Comparison of ENCODE assay signal across 29 cellular contexts in the genomic region with DNA sequence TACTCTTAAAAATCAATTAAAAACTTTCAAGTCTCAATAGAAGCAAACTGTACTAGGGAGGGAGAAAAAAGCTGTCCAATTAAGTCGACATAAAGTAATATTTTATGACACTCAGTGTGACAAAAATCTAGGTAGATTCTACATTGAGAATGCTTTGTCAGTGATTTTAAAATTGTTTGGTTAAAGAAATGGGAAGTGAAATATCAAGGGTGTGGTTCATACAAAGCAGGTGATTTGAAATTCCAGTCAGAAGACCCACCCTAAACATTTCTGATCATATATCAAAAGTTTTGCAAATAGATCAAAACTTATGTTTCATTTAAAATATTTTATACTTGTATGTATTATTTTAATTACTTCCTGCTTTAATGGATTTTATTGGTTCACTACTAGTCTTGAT.
"Had no signal": no experiment of that assay in that cellular context is flagged by ENCODE, and none has a peak within 500 bp of the region (broad histone marks: within the 10 kb centered on the region; RNA-seq: fewer than 3 reads in every experiment).

No MANE protein-coding gene starts in this region.

- DNase-seq: hypothalamus; immature natural killer cell; kidney; left ventricle myocardium inferior; midbrain; mucosa of descending colon; naive thymus-derived CD4-positive, alpha-beta T cell; pancreas; posterior cingulate gyrus; retina; right cardiac atrium; stimulated activated CD4-positive, alpha-beta T cell treated with anti-CD3 and anti-CD28 coated beads, Interleukin-12 subunit alpha, Interleukin-12 subunit beta, amount 100 ng/mL, for 4 hours; stimulated activated CD4-positive, alpha-beta T cell treated with anti-CD3 and anti-CD28 coated beads, Interleukin-15, amount 100 ng/mL, for 24 hours; stimulated activated CD4-positive, alpha-beta T cell treated with anti-CD3 and anti-CD28 coated beads, Interleukin-2, amount 100 ng/mL, for 24 hours; stimulated activated CD4-positive, alpha-beta T cell treated with anti-CD3 and anti-CD28 coated beads, Interleukin-4, amount 100 ng/mL, for 1 hour; stimulated activated naive B cell treated with anti-CD40 and anti-IgM and Interleukin-4, amounts not matched to agents 10 μg/mL and 1 μg/mL and 100 μg/mL, for 72 hours; stimulated activated naive CD8-positive, alpha-beta T cell treated with anti-CD3 and anti-CD28 coated beads, Interleukin-15, Interleukin-2, amounts not matched to agents 100 U/mL and 50 U/mL, for 24 hours; stomach; testis; thyroid gland; transverse colon; upper lobe of left lung had no signal

- H3K27me3 ChIP-seq: pancreas, stomach, testis, thyroid gland, transverse colon, upper lobe of left lung, vagina had no signal

- FAIRE-seq: islet of Langerhans, kidney, pancreas had no signal

- H3K9me3 ChIP-seq: left ventricle myocardium inferior, mucosa of descending colon, pancreas, prostate gland, stomach, testis, thyroid gland, transverse colon, upper lobe of left lung, vagina had no signal

- H3K27ac ChIP-seq: left ventricle myocardium inferior, pancreas, prostate gland, skin epidermis, stomach, testis, thyroid gland, transverse colon, upper lobe of left lung, vagina had no signal

- H3K4me1 ChIP-seq: left ventricle myocardium inferior, pancreas, prostate gland, stomach, testis, thyroid gland, transverse colon, vagina had no signal

- H3K4me3 ChIP-seq: left ventricle myocardium inferior, lung, mucosa of descending colon, pancreas, prostate gland, skin epidermis, stomach, testis, thyroid gland, transverse colon, upper lobe of left lung, vagina had no signal

- H3K36me3 ChIP-seq: left ventricle myocardium inferior, pancreas, prostate gland, stomach, thyroid gland, transverse colon, upper lobe of left lung, vagina had no signal

- ATAC-seq: mucosa of descending colon; naive thymus-derived CD4-positive, alpha-beta T cell; natural killer cell treated with Interleukin-12 subunit alpha and Interleukin-12 subunit beta and Interleukin-15 and Interleukin-18, amount 100 ng/mL, for 72 hours; pancreas; right cardiac atrium; sciatic nerve; stimulated activated naive B cell treated with anti-CD40 and anti-IgM and Interleukin-4, amounts not matched to agents 10 μg/mL and 1 μg/mL and 100 μg/mL, for 72 hours; stimulated activated naive CD8-positive, alpha-beta T cell treated with anti-CD3 and anti-CD28 coated beads, Interleukin-15, Interleukin-2, amounts not matched to agents 100 U/mL and 50 U/mL, for 24 hours had no signal
